ENCODE assay signal across 10 cellular contexts in genomic region chr21:38989745-38990423, GRCh38.
DNase-seq lines count a peak whose midpoint lies in the region; ATAC-seq and TF ChIP-seq lines count a peak whose summit lies in the region.
"Had no signal": no experiment of that assay in that cellular context is flagged by ENCODE, and none has a peak within 500 bp of the region (broad histone marks: within the 10 kb centered on the region; RNA-seq: fewer than 3 reads in every experiment).

No MANE protein-coding gene starts in this region.

- no peak overlapping the region for H3K4me3 Mint-ChIP-seq in CD8-positive, alpha-beta T cell
- H3K4me3 Mint-ChIP-seq in activated CD8-positive, alpha-beta T cell treated with anti-CD3 and anti-CD28 coated beads, Interleukin-2, amount 10 ng/mL, durations not matched to agents 7 days and 5 days, result no peak overlapping the region
- no peak overlapping the region for H3K4me3 Mint-ChIP-seq in activated CD8-positive, alpha-beta memory T cell treated with anti-CD3 and anti-CD28 coated beads, Interleukin-2, amount 10 ng/mL, durations not matched to agents 7 days and 5 days

- in situ Hi-C loops in GM23248 (cut with MboI), result no loop called here

- H3F3A ChIP-seq in GM23248 (ENCODE audit: insufficient read depth) (peaks cover 24% of the 10 kb centered on the region), PC-3 (ENCODE audit: low read length, unreplicated experiment) (no peaks in the 10 kb centered on the region)

- H3K9me3 ChIP-seq in GM23248 (ENCODE audit: low read depth) (no peaks in the 10 kb centered on the region), PC-3 (ENCODE audit: low read length) (no peaks in the 10 kb centered on the region)
- H3K9me3 ChIP-seq in CD8-positive, alpha-beta T cell (ENCODE audit: low read length), result no peaks in the 10 kb centered on the region

- intact Hi-C loops in PC-3 (cut with micrococcal nuclease), result loop anchor here (5.0 kb wide), 1 partner anchor 38 kb away; no protein-coding TSS in a partner anchor
- intact Hi-C loops in CD8-positive, alpha-beta T cell (cut with DNase I, micrococcal nuclease), result no loop called here

- WGBS in GM23248 (ENCODE audit: low coverage in 1 of 2, low lambda C conversion rate in 2 of 2, missing lambda C conversion rate in 2 of 2), 2 experiments, result 25 to 27% methylated on average over 16 to 17 of the region's 17 CpGs

- H3K4me3 ChIP-seq in GM23248 (no peak overlapping the region), PC-3 (ENCODE audit: low read length) (peak overlapping the region; percentile 52), rectal smooth muscle tissue (ENCODE audit: low read length) (peak overlapping the region; percentile 37)
- no peak overlapping the region for H3K4me3 ChIP-seq in CD8-positive, alpha-beta T cell (ENCODE audit: low read depth, low read length)

- DNase-seq in GM23248, result peak; percentile 76
- DNase-seq in PC-3, result peak; percentile 48
- DNase-seq in fibroblast of peridontal ligament (ENCODE audit: extremely low read depth), result peak; percentile 88
- no peak for DNase-seq in CD8-positive, alpha-beta T cell
- DNase-seq in activated CD8-positive, alpha-beta T cell treated with anti-CD3 and anti-CD28 coated beads, Interleukin-2, amount 10 ng/mL, durations not matched to agents 7 days and 5 days, result no peak
- DNase-seq in activated CD8-positive, alpha-beta memory T cell treated with anti-CD3 and anti-CD28 coated beads, Interleukin-2, amount 10 ng/mL, durations not matched to agents 7 days and 5 days, result no peak
- no peak for DNase-seq in HK-2 (ENCODE audit: unreplicated experiment)
- DNase-seq: NCI-H1930; stimulated activated CD4-positive, alpha-beta T cell treated with anti-CD3 and anti-CD28 coated beads, Interleukin-1b, Interleukin-23, amount 100 ng/mL, for 48 hours had no signal

- H3K36me3 ChIP-seq in GM23248 (ENCODE audit: low read depth) (no peaks in the 10 kb centered on the region), PC-3 (ENCODE audit: low read depth, low read length) (no peaks in the 10 kb centered on the region), rectal smooth muscle tissue (ENCODE audit: control insufficient read depth, insufficient read depth, low read length) (no peaks in the 10 kb centered on the region)
- H3K36me3 ChIP-seq in CD8-positive, alpha-beta T cell (ENCODE audit: insufficient read depth, low read length), result no peaks in the 10 kb centered on the region

- peaks cover 35% of the 10 kb centered on the region for H3K4me1 ChIP-seq in GM23248 (ENCODE audit: insufficient read depth)
- H3K4me1 ChIP-seq in PC-3 (ENCODE audit: insufficient read depth, low read length), result peaks cover 27% of the 10 kb centered on the region
- H3K4me1 ChIP-seq in rectal smooth muscle tissue (ENCODE audit: control insufficient read depth, insufficient read depth, low read length), result peaks cover 52% of the 10 kb centered on the region
- H3K4me1 ChIP-seq in CD8-positive, alpha-beta T cell (ENCODE audit: insufficient read depth, low read length), result no peaks in the 10 kb centered on the region

- POLR2A ChIA-PET in PC-3 (lab: Charles Lee; ENCODE audit: unreplicated experiment), result no interaction called here
- POLR2A ChIA-PET in CD8-positive, alpha-beta T cell (lab: Charles Lee), result no interaction called here
- POLR2A ChIA-PET in activated CD8-positive, alpha-beta T cell treated with anti-CD3 and anti-CD28 coated beads, Interleukin-2, amount 10 ng/mL, durations not matched to agents 7 days and 5 days (lab: Charles Lee), result no interaction called here

- H2AFZ ChIP-seq in GM23248 (no peak overlapping the region), PC-3 (ENCODE audit: low read length) (peak overlapping the region; percentile 66)

- peaks cover 37% of the 10 kb centered on the region for H3K27me3 Mint-ChIP-seq in CD8-positive, alpha-beta T cell (ENCODE audit: low read depth)
- H3K27me3 Mint-ChIP-seq in activated CD8-positive, alpha-beta T cell treated with anti-CD3 and anti-CD28 coated beads, Interleukin-2, amount 10 ng/mL, durations not matched to agents 7 days and 5 days (ENCODE audit: low read depth), result peaks cover 8% of the 10 kb centered on the region
- peaks cover 27% of the 10 kb centered on the region for H3K27me3 Mint-ChIP-seq in activated CD8-positive, alpha-beta memory T cell treated with anti-CD3 and anti-CD28 coated beads, Interleukin-2, amount 10 ng/mL, durations not matched to agents 7 days and 5 days

- no peak overlapping the region for H3K27ac ChIP-seq in GM23248
- no peak overlapping the region for H3K27ac ChIP-seq in PC-3 (ENCODE audit: low read length)
- H3K27ac ChIP-seq in rectal smooth muscle tissue (ENCODE audit: low read depth, low read length), result peak overlapping the region; percentile 80
- H3K27ac ChIP-seq in CD8-positive, alpha-beta T cell (ENCODE audit: low read depth, low read length), result no peak overlapping the region

- no peaks in the 10 kb centered on the region for H3K79me2 ChIP-seq in GM23248 (ENCODE audit: insufficient read depth)
- no peaks in the 10 kb centered on the region for H3K79me2 ChIP-seq in PC-3 (ENCODE audit: low read length)

- H3K9me2 ChIP-seq in GM23248 (ENCODE audit: insufficient read depth) (no peaks in the 10 kb centered on the region), PC-3 (replicated peaks; ENCODE audit: low read length) (no peaks in the 10 kb centered on the region)

- peaks cover 8% of the 10 kb centered on the region for H3K4me1 Mint-ChIP-seq in CD8-positive, alpha-beta T cell (ENCODE audit: low read depth)
- peaks cover 19% of the 10 kb centered on the region for H3K4me1 Mint-ChIP-seq in activated CD8-positive, alpha-beta T cell treated with anti-CD3 and anti-CD28 coated beads, Interleukin-2, amount 10 ng/mL, durations not matched to agents 7 days and 5 days (ENCODE audit: low read depth)
- H3K4me1 Mint-ChIP-seq in activated CD8-positive, alpha-beta memory T cell treated with anti-CD3 and anti-CD28 coated beads, Interleukin-2, amount 10 ng/mL, durations not matched to agents 7 days and 5 days, result peaks cover 15% of the 10 kb centered on the region

- H3K9ac ChIP-seq in GM23248 (no peak overlapping the region), PC-3 (ENCODE audit: low read length) (no peak overlapping the region), rectal smooth muscle tissue (ENCODE audit: low read length) (no peak overlapping the region)

- H3K36me3 Mint-ChIP-seq in CD8-positive, alpha-beta T cell, result no peaks in the 10 kb centered on the region
- H3K36me3 Mint-ChIP-seq in activated CD8-positive, alpha-beta T cell treated with anti-CD3 and anti-CD28 coated beads, Interleukin-2, amount 10 ng/mL, durations not matched to agents 7 days and 5 days (ENCODE audit: low read depth), result no peaks in the 10 kb centered on the region
- no peaks in the 10 kb centered on the region for H3K36me3 Mint-ChIP-seq in activated CD8-positive, alpha-beta memory T cell treated with anti-CD3 and anti-CD28 coated beads, Interleukin-2, amount 10 ng/mL, durations not matched to agents 7 days and 5 days

- peak; percentile 76 for ATAC-seq in PC-3
- no peak for ATAC-seq in CD8-positive, alpha-beta T cell
- ATAC-seq in activated CD8-positive, alpha-beta T cell treated with anti-CD3 and anti-CD28 coated beads, Interleukin-2, amount 10 ng/mL, durations not matched to agents 7 days and 5 days, result no peak
- ATAC-seq in activated CD8-positive, alpha-beta memory T cell treated with anti-CD3 and anti-CD28 coated beads, Interleukin-2, amount 10 ng/mL, durations not matched to agents 7 days and 5 days, result no peak

- H3K27me3 ChIP-seq in GM23248 (replicated peaks; ENCODE audit: insufficient read depth) (no peaks in the 10 kb centered on the region), PC-3 (ENCODE audit: low read length) (no peaks in the 10 kb centered on the region), rectal smooth muscle tissue (ENCODE audit: control insufficient read depth, insufficient read depth, low read length) (no peaks in the 10 kb centered on the region)
- no peaks in the 10 kb centered on the region for H3K27me3 ChIP-seq in CD8-positive, alpha-beta T cell (ENCODE audit: insufficient read depth, low read length)

- TF ChIP-seq CTCF in PC-3 (conservative IDR thresholded peaks at IDR 0.05; ENCODE audit: low read depth, low read length), result no peak
- no peak for TF ChIP-seq CTCF in CD8-positive, alpha-beta T cell (IDR thresholded peaks at IDR 0.05)

- CTCF ChIA-PET in PC-3 (lab: Charles Lee), result interaction anchor here (0.6 kb wide), 1 partner anchor 210 kb away, joined by 3 read pairs; no protein-coding TSS in a partner anchor
- CTCF ChIA-PET in CD8-positive, alpha-beta T cell (lab: Charles Lee), result no interaction called here
- CTCF ChIA-PET in activated CD8-positive, alpha-beta T cell treated with anti-CD3 and anti-CD28 coated beads, Interleukin-2, amount 10 ng/mL, durations not matched to agents 7 days and 5 days (lab: Charles Lee), result interaction anchor here (1.0 kb wide), 1 partner anchor 255 kb away, joined by 3 read pairs; no protein-coding TSS in a partner anchor
- CTCF ChIA-PET in activated CD8-positive, alpha-beta memory T cell treated with anti-CD3 and anti-CD28 coated beads, Interleukin-2, amount 10 ng/mL, durations not matched to agents 7 days and 5 days (lab: Charles Lee), result no interaction called here

- H3K4me2 ChIP-seq in GM23248 (ENCODE audit: unreplicated experiment) (peak overlapping the region; percentile 3), PC-3 (ENCODE audit: low read length) (peak overlapping the region; percentile 88)

- no peak overlapping the region for H3K27ac Mint-ChIP-seq in CD8-positive, alpha-beta T cell
- no peak overlapping the region for H3K27ac Mint-ChIP-seq in activated CD8-positive, alpha-beta T cell treated with anti-CD3 and anti-CD28 coated beads, Interleukin-2, amount 10 ng/mL, durations not matched to agents 7 days and 5 days
- H3K27ac Mint-ChIP-seq in activated CD8-positive, alpha-beta memory T cell treated with anti-CD3 and anti-CD28 coated beads, Interleukin-2, amount 10 ng/mL, durations not matched to agents 7 days and 5 days, result no peak overlapping the region

- no TSS peak for BruUV-seq in PC-3 (replicated peaks; lab: Mats Ljungman, UMichigan)

- H4K20me1 ChIP-seq in GM23248 (ENCODE audit: insufficient read depth) (no peaks in the 10 kb centered on the region), PC-3 (ENCODE audit: low read length) (no peaks in the 10 kb centered on the region)

- H3K9me3 Mint-ChIP-seq in CD8-positive, alpha-beta T cell, result no peaks in the 10 kb centered on the region
- H3K9me3 Mint-ChIP-seq in activated CD8-positive, alpha-beta T cell treated with anti-CD3 and anti-CD28 coated beads, Interleukin-2, amount 10 ng/mL, durations not matched to agents 7 days and 5 days (ENCODE audit: insufficient read depth), result no peaks in the 10 kb centered on the region
- no peaks in the 10 kb centered on the region for H3K9me3 Mint-ChIP-seq in activated CD8-positive, alpha-beta memory T cell treated with anti-CD3 and anti-CD28 coated beads, Interleukin-2, amount 10 ng/mL, durations not matched to agents 7 days and 5 days (ENCODE audit: low read depth)

Comparison
In these comparisons a context has a peak if more than half of its experiments do, and no peak if none do; other contexts are left out.
1. DNase-seq: peak in GM23248 (single experiment), PC-3 (single experiment) and fibroblast of peridontal ligament (single experiment); none in CD8-positive, alpha-beta T cell (0 of 7), activated CD8-positive, alpha-beta T cell treated with anti-CD3 and anti-CD28 coated beads, Interleukin-2, amount 10 ng/mL, durations not matched to agents 7 days and 5 days (single experiment), activated CD8-positive, alpha-beta memory T cell treated with anti-CD3 and anti-CD28 coated beads, Interleukin-2, amount 10 ng/mL, durations not matched to agents 7 days and 5 days (single experiment) and HK-2 (single experiment).
2. H3K4me3 ChIP-seq: peak in PC-3 (single experiment) and rectal smooth muscle tissue (single experiment); none in GM23248 (single experiment) and CD8-positive, alpha-beta T cell (single experiment).
3. CTCF ChIA-PET loops: an anchor here in PC-3 (0.6 kb wide) and activated CD8-positive, alpha-beta T cell treated with anti-CD3 and anti-CD28 coated beads, Interleukin-2, amount 10 ng/mL, durations not matched to agents 7 days and 5 days (1.0 kb wide); none called in CD8-positive, alpha-beta T cell and activated CD8-positive, alpha-beta memory T cell treated with anti-CD3 and anti-CD28 coated beads, Interleukin-2, amount 10 ng/mL, durations not matched to agents 7 days and 5 days.